ENCODE assay signal across 24 cellular contexts in the genomic region with DNA sequence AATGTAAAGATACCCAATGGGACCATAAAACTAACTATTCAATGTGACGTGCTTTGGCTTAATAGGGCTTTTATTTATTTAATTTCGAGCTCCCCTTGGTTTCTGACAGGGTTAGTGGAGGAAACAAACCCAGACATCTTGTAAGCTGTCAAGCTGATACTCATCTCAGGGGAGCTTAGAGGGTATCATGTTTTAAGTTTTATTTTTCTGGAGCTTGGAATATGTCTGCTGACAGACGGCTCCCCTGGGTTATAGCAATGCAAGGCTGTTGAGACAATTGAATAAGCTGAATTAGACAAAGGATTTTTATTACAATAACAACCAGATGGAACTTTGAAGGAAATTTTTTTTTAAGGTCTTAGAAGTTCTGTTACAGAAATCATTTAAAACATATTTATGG.
"Had no signal": no experiment of that assay in that cellular context is flagged by ENCODE, and none has a peak within 500 bp of the region (broad histone marks: within the 10 kb centered on the region; RNA-seq: fewer than 3 reads in every experiment).

No MANE protein-coding gene starts in this region.

- DNase-seq: activated B cell treated with CpG ODN at 0.5 μM for 24 hours; activated CD4-positive, alpha-beta T cell treated with anti-CD3 and anti-CD28 coated beads for 48 hours; activated CD4-positive, alpha-beta T cell treated with anti-CD3 and anti-CD28 coated beads, Interleukin-2, amount 50 U/mL, for 1 hour; activated CD4-positive, alpha-beta T cell treated with anti-CD3 and anti-CD28 coated beads, Interleukin-2, amount 50 U/mL, for 48 hours; activated CD8-positive, alpha-beta memory T cell treated with anti-CD3 and anti-CD28 coated beads for 24 hours; activated CD8-positive, alpha-beta T cell treated with anti-CD3 and anti-CD28 coated beads for 36 hours; activated effector memory CD4-positive, alpha-beta T cell treated with anti-CD3 and anti-CD28 coated beads, Interleukin-2, amount 50 U/mL, for 16 hours; activated naive CD4-positive, alpha-beta T cell treated with anti-CD3 and anti-CD28 coated beads for 36 hours; activated naive CD8-positive, alpha-beta T cell treated with anti-CD3 and anti-CD28 coated beads for 36 hours; activated naive CD8-positive, alpha-beta T cell treated with anti-CD3 and anti-CD28 coated beads, Interleukin-2, amount 50 U/mL, for 24 hours; activated T-cell treated with anti-CD3 and anti-CD28 coated beads, Interleukin-2, amount 50 U/mL, for 4 hours; adrenal gland; amygdala; aorta; central memory CD4-positive, alpha-beta T cell; cerebellar nuclear complex; colonic mucosa; effector CD8-positive, alpha-beta T cell; esophagus squamous epithelium; foreskin melanocyte; heart right ventricle; T-helper 17 cell; T1000; WERI-Rb-1 had no signal
